Comparison of ENCODE assay signal across 31 cellular contexts in genomic region chr3:167241048-167241845, GRCh38.
"Had no signal": no experiment of that assay in that cellular context is flagged by ENCODE, and none has a peak within 500 bp of the region (broad histone marks: within the 10 kb centered on the region; RNA-seq: fewer than 3 reads in every experiment).

No MANE protein-coding gene starts in this region.

- H3K9me3 ChIP-seq: ascending aorta, colonic mucosa, esophagus muscularis mucosa, psoas muscle, sigmoid colon, stomach, thyroid gland, upper lobe of left lung, vagina had no signal

- H3K4me1 Mint-ChIP-seq: activated naive CD4-positive, alpha-beta T cell treated with anti-CD3 and anti-CD28 coated beads, Interleukin-2, amount 10 ng/mL, durations not matched to agents 7 days and 5 days; activated naive CD8-positive, alpha-beta T cell treated with anti-CD3 and anti-CD28 coated beads, Interleukin-2, amount 10 ng/mL, durations not matched to agents 7 days and 5 days; brain; naive B cell; nephron progenitor cell; stimulated activated naive B cell treated with anti-CD40 and anti-IgM and Interleukin-4, amounts not matched to agents 10 μg/mL and 1 μg/mL and 100 μg/mL, for 72 hours had no signal

- H3K36me3 Mint-ChIP-seq: activated CD4-positive, alpha-beta memory T cell treated with anti-CD3 and anti-CD28 coated beads for 36 hours; activated naive CD4-positive, alpha-beta T cell treated with anti-CD3 and anti-CD28 coated beads, Interleukin-2, amount 10 ng/mL, durations not matched to agents 7 days and 5 days; activated naive CD8-positive, alpha-beta T cell treated with anti-CD3 and anti-CD28 coated beads, Interleukin-2, amount 10 ng/mL, durations not matched to agents 7 days and 5 days; brain; mesothelial cell of epicardium; naive B cell; stimulated activated naive B cell treated with anti-CD40 and anti-IgM and Interleukin-4, amounts not matched to agents 10 μg/mL and 1 μg/mL and 100 μg/mL, for 72 hours had no signal

- H3K9ac ChIP-seq: parathyroid adenoma had no signal

- H3K4me3 Mint-ChIP-seq: activated CD4-positive, alpha-beta memory T cell treated with anti-CD3 and anti-CD28 coated beads for 36 hours; activated naive CD4-positive, alpha-beta T cell treated with anti-CD3 and anti-CD28 coated beads, Interleukin-2, amount 10 ng/mL, durations not matched to agents 7 days and 5 days; activated naive CD8-positive, alpha-beta T cell treated with anti-CD3 and anti-CD28 coated beads, Interleukin-2, amount 10 ng/mL, durations not matched to agents 7 days and 5 days; activated T-helper 1 cell treated with anti-CD3 and anti-CD28 coated beads, Interleukin-12 subunit alpha, Interleukin-12 subunit beta, Interleukin-2, Interleukin-4 antibody, amounts not matched to agents 30 ng/mL and 10 ng/mL and 1 ng/mL, durations not matched to agents 14 hours and 24 hours and 36 hours; brain; mesothelial cell of epicardium; naive B cell; nephron progenitor cell; stimulated activated naive B cell treated with anti-CD40 and anti-IgM and Interleukin-4, amounts not matched to agents 10 μg/mL and 1 μg/mL and 100 μg/mL, for 72 hours had no signal

- H3K27me3 Mint-ChIP-seq: activated CD4-positive, alpha-beta memory T cell treated with anti-CD3 and anti-CD28 coated beads for 36 hours; activated naive CD4-positive, alpha-beta T cell treated with anti-CD3 and anti-CD28 coated beads, Interleukin-2, amount 10 ng/mL, durations not matched to agents 7 days and 5 days; activated naive CD8-positive, alpha-beta T cell treated with anti-CD3 and anti-CD28 coated beads, Interleukin-2, amount 10 ng/mL, durations not matched to agents 7 days and 5 days; brain; naive B cell; stimulated activated naive B cell treated with anti-CD40 and anti-IgM and Interleukin-4, amounts not matched to agents 10 μg/mL and 1 μg/mL and 100 μg/mL, for 72 hours had no signal

- H3K9me3 Mint-ChIP-seq: activated CD4-positive, alpha-beta memory T cell treated with anti-CD3 and anti-CD28 coated beads for 36 hours; activated naive CD4-positive, alpha-beta T cell treated with anti-CD3 and anti-CD28 coated beads, Interleukin-2, amount 10 ng/mL, durations not matched to agents 7 days and 5 days; activated naive CD8-positive, alpha-beta T cell treated with anti-CD3 and anti-CD28 coated beads, Interleukin-2, amount 10 ng/mL, durations not matched to agents 7 days and 5 days; activated T-helper 1 cell treated with anti-CD3 and anti-CD28 coated beads, Interleukin-12 subunit alpha, Interleukin-12 subunit beta, Interleukin-2, Interleukin-4 antibody, amounts not matched to agents 30 ng/mL and 10 ng/mL and 1 ng/mL, durations not matched to agents 14 hours and 24 hours and 36 hours; brain; nephron progenitor cell had no signal

- H2AFZ ChIP-seq: parathyroid adenoma had no signal

- H3K27ac Mint-ChIP-seq: activated CD4-positive, alpha-beta memory T cell treated with anti-CD3 and anti-CD28 coated beads for 36 hours; activated naive CD4-positive, alpha-beta T cell treated with anti-CD3 and anti-CD28 coated beads, Interleukin-2, amount 10 ng/mL, durations not matched to agents 7 days and 5 days; activated naive CD8-positive, alpha-beta T cell treated with anti-CD3 and anti-CD28 coated beads, Interleukin-2, amount 10 ng/mL, durations not matched to agents 7 days and 5 days; activated T-helper 1 cell treated with anti-CD3 and anti-CD28 coated beads, Interleukin-12 subunit alpha, Interleukin-12 subunit beta, Interleukin-2, Interleukin-4 antibody, amounts not matched to agents 30 ng/mL and 10 ng/mL and 1 ng/mL, durations not matched to agents 14 hours and 24 hours and 36 hours; brain; mesothelial cell of epicardium; naive B cell; nephron progenitor cell; stimulated activated naive B cell treated with anti-CD40 and anti-IgM and Interleukin-4, amounts not matched to agents 10 μg/mL and 1 μg/mL and 100 μg/mL, for 72 hours had no signal

- DNase-seq: activated CD4-positive, alpha-beta memory T cell treated with anti-CD3 and anti-CD28 coated beads for 36 hours; activated CD4-positive, alpha-beta T cell treated with anti-CD3 and anti-CD28 coated beads for 4 hours; activated CD8-positive, alpha-beta memory T cell treated with anti-CD3 and anti-CD28 coated beads, Interleukin-2, amount 50 U/mL, for 4 hours; activated gamma-delta T cell; activated naive CD4-positive, alpha-beta T cell treated with anti-CD3 and anti-CD28 coated beads, Interleukin-2, amount 10 ng/mL, durations not matched to agents 7 days and 5 days; activated naive CD8-positive, alpha-beta T cell treated with anti-CD3 and anti-CD28 coated beads, Interleukin-2, amount 10 ng/mL, durations not matched to agents 7 days and 5 days; activated T-cell treated with anti-CD3 and anti-CD28 coated beads, Interleukin-2, amount 50 U/mL, for 1 hour; cerebellar nuclear complex; colonic mucosa; effector memory CD4-positive, alpha-beta T cell; foreskin melanocyte; kidney; left colon; naive B cell; nephron progenitor cell; psoas muscle; sigmoid colon; small intestine; stimulated activated CD4-positive, alpha-beta T cell treated with anti-CD3 and anti-CD28 coated beads, Interleukin-4, amount 100 ng/mL, for 24 hours; stimulated activated naive B cell treated with anti-CD40 and anti-IgM and Interleukin-4, amounts not matched to agents 10 μg/mL and 1 μg/mL and 100 μg/mL, for 72 hours; stomach; thyroid gland; upper lobe of left lung had no signal

- ATAC-seq: left colon; psoas muscle; stimulated activated naive B cell treated with anti-CD40 and anti-IgM and Interleukin-4, amounts not matched to agents 10 μg/mL and 1 μg/mL and 100 μg/mL, for 72 hours had no signal

- H3K4me3 ChIP-seq: ascending aorta, cardiac muscle cell, colonic mucosa, esophagus muscularis mucosa, psoas muscle, sigmoid colon, stomach, thyroid gland, upper lobe of left lung, vagina had no signal

- H3K27me3 ChIP-seq: ascending aorta, cardiac muscle cell, colonic mucosa, esophagus muscularis mucosa, sigmoid colon, stomach, thyroid gland, upper lobe of left lung, vagina had no signal

- H3K79me2 ChIP-seq: parathyroid adenoma had no signal

- H3K4me1 ChIP-seq: ascending aorta, colonic mucosa, esophagus muscularis mucosa, parathyroid adenoma, psoas muscle, sigmoid colon, stomach, thyroid gland, upper lobe of left lung, vagina had no signal

- H3K36me3 ChIP-seq: ascending aorta, cardiac muscle cell, colonic mucosa, esophagus muscularis mucosa, sigmoid colon, stomach, thyroid gland, upper lobe of left lung, vagina had no signal

- H3K27ac ChIP-seq: ascending aorta, cardiac muscle cell, colonic mucosa, esophagus muscularis mucosa, parathyroid adenoma, psoas muscle, sigmoid colon, stomach, thyroid gland, upper lobe of left lung, vagina had no signal
